In the genomic region with DNA sequence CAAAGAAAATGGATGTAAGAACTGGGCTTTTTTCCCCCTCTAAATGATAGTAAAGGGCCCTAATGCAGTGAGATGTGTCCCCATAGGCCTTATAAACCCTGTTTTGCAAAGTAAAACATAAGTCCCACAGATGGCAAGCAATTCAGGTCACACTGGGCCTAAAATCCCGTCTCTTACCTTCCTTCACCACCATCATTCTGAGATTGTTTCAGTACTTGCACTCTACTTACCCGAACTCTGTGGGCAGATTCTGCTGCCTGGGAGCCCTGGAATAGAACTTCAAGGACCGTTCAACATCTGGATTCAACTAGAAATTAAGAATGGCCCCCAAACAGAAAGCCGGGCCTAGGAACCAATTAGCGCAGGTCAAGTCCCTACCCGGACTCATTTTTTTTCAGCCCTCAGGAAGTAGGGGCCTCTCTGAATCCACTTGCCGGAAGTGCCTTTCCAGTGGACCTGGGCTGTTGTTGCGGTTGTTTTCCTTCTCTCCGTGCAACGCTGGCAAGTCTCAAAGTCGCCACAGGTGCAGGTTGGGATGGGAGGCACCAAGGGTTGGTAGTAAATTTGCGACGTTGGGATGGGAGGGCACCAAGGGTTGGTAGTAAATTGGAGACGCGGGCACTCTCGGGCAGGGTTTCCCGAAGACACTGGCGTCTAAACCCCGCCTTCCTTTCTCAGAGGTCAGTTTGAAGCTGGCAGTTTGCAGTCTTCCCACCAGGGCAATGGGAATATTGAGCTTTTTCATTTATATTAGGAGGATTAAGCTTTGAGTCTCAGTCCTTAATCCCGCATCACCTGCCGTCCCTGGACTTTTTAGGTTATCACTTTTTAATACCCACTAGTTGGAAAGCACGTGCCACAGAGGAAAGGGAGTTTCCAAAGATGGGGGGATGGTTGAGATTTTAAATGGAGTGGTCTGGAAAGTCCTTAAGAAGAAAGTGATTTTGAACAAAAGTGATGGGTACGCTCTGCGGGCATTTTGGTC, we compare ENCODE assay signal across 8 cellular contexts. TPM values are rescaled to one million over a fixed set of nuclear protein-coding genes. Genes with fewer than 3 reads are reported as not detected.
A peak's percentile ranks its signal among the peaks of the same experiment; 100 is the strongest.
DNase-seq lines count a peak whose midpoint lies in the region; ATAC-seq, FAIRE-seq and TF ChIP-seq lines count a peak whose summit lies in the region.

A gene with protein sequence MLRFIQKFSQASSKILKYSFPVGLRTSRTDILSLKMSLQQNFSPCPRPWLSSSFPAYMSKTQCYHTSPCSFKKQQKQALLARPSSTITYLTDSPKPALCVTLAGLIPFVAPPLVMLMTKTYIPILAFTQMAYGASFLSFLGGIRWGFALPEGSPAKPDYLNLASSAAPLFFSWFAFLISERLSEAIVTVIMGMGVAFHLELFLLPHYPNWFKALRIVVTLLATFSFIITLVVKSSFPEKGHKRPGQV (plus strand): TSS at position 429 of the 985 bp plus-strand sequence. CDS start 2,888 bp downstream, outside the sequence.

- H3K36me3 ChIP-seq in HEK293 (ENCODE audit: control insufficient read depth in 2 of 2, insufficient read depth in 1 of 2, low read length in 2 of 2) (peaks cover 0 to 33% of the 10 kb centered on the region in 2 experiments; a peak in 2 of 3 replicates), keratinocyte (ENCODE audit: control insufficient read depth in 2 of 2, extremely low read depth in 1 of 2, insufficient read depth in 2 of 2, low read length in 2 of 2) (peaks cover 2 to 4% of the 10 kb centered on the region in 2 experiments)

- no peaks in the 10 kb centered on the region for H3K9me3 ChIP-seq in HEK293 (ENCODE audit: control insufficient read depth, insufficient read depth, low read depth, low read length)
- no peaks in the 10 kb centered on the region for H3K9me3 ChIP-seq in keratinocyte (ENCODE audit: control insufficient read depth, low read depth, low read length)

- DNase-seq in NCI-H446 treated with DMSO at 0.1 percent for 48 hours (lab: John Stamatoyannopoulos, UW) (peak; percentile 83), keratinocyte (ENCODE audit: low read depth, low spot score) (no peak)
- peak; percentile 66 for DNase-seq in activated CD4-positive, CD25-positive, alpha-beta regulatory T cell treated with anti-CD3 and anti-CD28 coated beads, Interleukin-2, amount 50 U/mL, for 16 hours (ENCODE audit: low read depth, low spot score)
- DNase-seq in central memory CD8-positive, alpha-beta T cell (ENCODE audit: low spot score in 2 of 2) = peak; percentile 71 to 80
- peak; percentile 60 for DNase-seq in stimulated activated CD4-positive, alpha-beta T cell treated with anti-CD3 and anti-CD28 coated beads, Interleukin-12 subunit alpha, Interleukin-12 subunit beta, amount 100 ng/mL, for 4 hours

- no peak for FAIRE-seq in keratinocyte (lab: Jason Lieb, UNC)

- H3K79me2 ChIP-seq in keratinocyte (ENCODE audit: control insufficient read depth, insufficient read depth, low read length) = peaks cover 74% of the 10 kb centered on the region

- no peaks in the 10 kb centered on the region for H3K9me3 Mint-ChIP-seq in central memory CD8-positive, alpha-beta T cell

- H2AFZ ChIP-seq in keratinocyte (ENCODE audit: control insufficient read depth, low read length) = peak within 1 kb of the TSS; percentile 99

- H3K4me1 ChIP-seq in HEK293 (ENCODE audit: control insufficient read depth, insufficient read depth, low read length) (no peaks in the 10 kb centered on the region; the same call in 1 of the 2 replicates), keratinocyte (ENCODE audit: control insufficient read depth, extremely low read depth, insufficient read depth, low read length) (peaks cover 11% of the 10 kb centered on the region)

- peak within 1 kb of the TSS; percentile 94 for H3K9ac ChIP-seq in keratinocyte (ENCODE audit: control insufficient read depth, extremely low read depth, insufficient read depth, low read length)

- CTCF ChIA-PET in HEK293 (lab: Yijun Ruan, JAX) = interaction anchor here (0.7 kb wide), 1 partner anchor 23 kb away, joined by 3 read pairs; no protein-coding TSS in a partner anchor

- peaks cover 37% of the 10 kb centered on the region for H3K36me3 Mint-ChIP-seq in central memory CD8-positive, alpha-beta T cell (ENCODE audit: insufficient read depth)

- H4K20me1 ChIP-seq in keratinocyte (ENCODE audit: control insufficient read depth, extremely low read depth, insufficient read depth, low read length) = no peaks in the 10 kb centered on the region

- no peaks in the 10 kb centered on the region for H3K27me3 ChIP-seq in keratinocyte (ENCODE audit: control insufficient read depth, extremely low read depth, insufficient read depth, low read length)

- peak; percentile 9 for ATAC-seq in central memory CD8-positive, alpha-beta T cell (replicated peaks; ENCODE audit: extremely low read depth, poor library complexity, severe bottlenecking)
- no peak for ATAC-seq in HG03108 (IDR thresholded peaks at IDR 0.05; ENCODE audit: unreplicated experiment)

- peak within 1 kb of the TSS; percentile 100 for H3K4me3 Mint-ChIP-seq in central memory CD8-positive, alpha-beta T cell

- H3K4me2 ChIP-seq in keratinocyte (ENCODE audit: control insufficient read depth, extremely low read depth, insufficient read depth, low read depth, low read length) = peak within 1 kb of the TSS; percentile 100

- peaks cover 40% of the 10 kb centered on the region for H3K4me1 Mint-ChIP-seq in central memory CD8-positive, alpha-beta T cell

- H3K9me1 ChIP-seq in keratinocyte (ENCODE audit: control insufficient read depth, extremely low read depth, insufficient read depth, low read length) = no peaks in the 10 kb centered on the region

- TF ChIP-seq CTCF in C4-2B (conservative IDR thresholded peaks at IDR 0.05) (no peak; the same call in 1 of the 2 replicates), HEK293 (tag by site-specific recombination; IDR thresholded peaks at IDR 0.05) (peak; percentile 12; the same call in 1 of the 2 replicates), keratinocyte (optimal IDR thresholded peaks at IDR 0.05 in 1 of 3, IDR thresholded peaks at IDR 0.05 in 1 of 3, conservative IDR thresholded peaks at IDR 0.05 in 1 of 3; ENCODE audit: extremely low read depth in 1 of 3, insufficient read depth in 2 of 3, low read length in 3 of 3) (peak in 1 of 3 experiments; percentile 37)

- H3K4me3 ChIP-seq in HEK293 (ENCODE audit: low read depth, low read length) (peak within 1 kb of the TSS; percentile 89), keratinocyte (ENCODE audit: control insufficient read depth in 2 of 3, extremely low read depth in 1 of 3, insufficient read depth in 2 of 3, low read depth in 1 of 3, low read length in 3 of 3) (peak within 1 kb of the TSS; percentile 72 to 100 (median 100))

- no peaks in the 10 kb centered on the region for H3K27me3 Mint-ChIP-seq in central memory CD8-positive, alpha-beta T cell

- H3K27ac Mint-ChIP-seq in central memory CD8-positive, alpha-beta T cell (ENCODE audit: low read depth) = peak within 1 kb of the TSS; percentile 98

- POLR2A ChIA-PET in HEK293 (lab: Yijun Ruan, JAX) = interaction anchor here (0.6 to 2.6 kb wide), 9 partner anchors 10 to 167 kb away, joined by 3 to 20 read pairs (median 7); a partner anchor contains a TSS

- dilution Hi-C loops in keratinocyte (cut with MboI; ENCODE audit: extremely low pct_ligation_motif_present, low sequenced_read_pairs) = loop anchor here (25.0 kb wide), 1 partner anchor 174 kb away; no protein-coding TSS in a partner anchor

- peak within 1 kb of the TSS; percentile 95 for H3K27ac ChIP-seq in C4-2B
- H3K27ac ChIP-seq in HEK293 (ENCODE audit: extremely low read depth, low read depth, low read length) = peak within 1 kb of the TSS; percentile 81
- peak within 1 kb of the TSS; percentile 99 for H3K27ac ChIP-seq in keratinocyte (ENCODE audit: control insufficient read depth, insufficient read depth, low read length)

TF ChIP-seq in HEK293, 187 proteins besides CTCF, POLR2A, EP300 and RAD21 (continues in another document):
- TF ChIP-seq ZFP37 (tag by site-specific recombination; IDR thresholded peaks at IDR 0.05) (peak; percentile 92), ZNF660 (tag by site-specific recombination; IDR thresholded peaks at IDR 0.05) (peak; percentile 97), ZNF112 (tag by site-specific recombination; IDR thresholded peaks at IDR 0.05) (no peak), TRIM28 (IDR thresholded peaks at IDR 0.05; ENCODE audit: borderline replicate concordance, low read length) (peak; percentile 97), ZNF174 (tag by site-specific recombination; IDR thresholded peaks at IDR 0.05) (no peak), ZBTB7A (tag by site-specific recombination; IDR thresholded peaks at IDR 0.05; ENCODE audit: low read depth) (peak; percentile 46; the same call in 1 of the 2 replicates)
- TF ChIP-seq, protein P1, sequence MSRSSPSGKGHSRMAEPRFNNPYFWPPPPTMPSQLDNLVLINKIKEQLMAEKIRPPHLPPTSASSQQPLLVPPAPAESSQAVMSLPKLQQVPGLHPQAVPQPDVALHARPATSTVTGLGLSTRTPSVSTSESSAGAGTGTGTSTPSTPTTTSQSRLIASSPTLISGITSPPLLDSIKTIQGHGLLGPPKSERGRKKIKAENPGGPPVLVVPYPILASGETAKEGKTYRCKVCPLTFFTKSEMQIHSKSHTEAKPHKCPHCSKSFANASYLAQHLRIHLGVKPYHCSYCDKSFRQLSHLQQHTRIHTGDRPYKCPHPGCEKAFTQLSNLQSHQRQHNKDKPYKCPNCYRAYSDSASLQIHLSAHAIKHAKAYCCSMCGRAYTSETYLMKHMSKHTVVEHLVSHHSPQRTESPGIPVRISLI (tag by site-specific recombination; IDR thresholded peaks at IDR 0.05) = peak; percentile 87
- TF ChIP-seq, protein P2, sequence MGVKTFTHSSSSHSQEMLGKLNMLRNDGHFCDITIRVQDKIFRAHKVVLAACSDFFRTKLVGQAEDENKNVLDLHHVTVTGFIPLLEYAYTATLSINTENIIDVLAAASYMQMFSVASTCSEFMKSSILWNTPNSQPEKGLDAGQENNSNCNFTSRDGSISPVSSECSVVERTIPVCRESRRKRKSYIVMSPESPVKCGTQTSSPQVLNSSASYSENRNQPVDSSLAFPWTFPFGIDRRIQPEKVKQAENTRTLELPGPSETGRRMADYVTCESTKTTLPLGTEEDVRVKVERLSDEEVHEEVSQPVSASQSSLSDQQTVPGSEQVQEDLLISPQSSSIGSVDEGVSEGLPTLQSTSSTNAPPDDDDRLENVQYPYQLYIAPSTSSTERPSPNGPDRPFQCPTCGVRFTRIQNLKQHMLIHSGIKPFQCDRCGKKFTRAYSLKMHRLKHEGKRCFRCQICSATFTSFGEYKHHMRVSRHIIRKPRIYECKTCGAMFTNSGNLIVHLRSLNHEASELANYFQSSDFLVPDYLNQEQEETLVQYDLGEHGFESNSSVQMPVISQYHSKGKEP (tag by site-specific recombination; IDR thresholded peaks at IDR 0.05) = peak; percentile 51; the same call in 1 of the 2 replicates

RNA-seq across cellular contexts. Expression of the gene that starts here (rescaled TPM):
- polyA plus RNA-seq in keratinocyte = 69.7 to 110 TPM (median 91.4 TPM) in 3 replicates
- 3.4 TPM for polyA plus RNA-seq in keratinocyte (2011; ENCODE audit: low read depth)
- 58.5 and 128 TPM in 2 replicates for polyA plus RNA-seq in keratinocyte (2011; cell fraction: cytosol; rRNA removed)
- polyA plus RNA-seq in keratinocyte (2011; cell fraction: nucleus; rRNA removed) = 56.8 and 60.7 TPM in 2 replicates
- 23.0 and 33.4 TPM in 2 replicates for polyA plus RNA-seq in keratinocyte (2012; ENCODE audit: low replicate concordance)
- 29.4 to 67.0 TPM (median 38.5 TPM) in 3 replicates for polyA minus RNA-seq in keratinocyte
- 27.6 TPM for polyA minus RNA-seq in keratinocyte (2011; cell fraction: cytosol; rRNA and poly(A)+ RNA removed)
- polyA minus RNA-seq in keratinocyte (2011; cell fraction: nucleus; rRNA and poly(A)+ RNA removed) = 18.6 and 27.5 TPM in 2 replicates
